ENCODE assay signal across 17 cellular contexts in genomic region chr19:10538204-10538603, GRCh38. TPM values are rescaled to one million over a fixed set of nuclear protein-coding genes. Genes with fewer than 3 reads are reported as not detected.
"Had no signal": no experiment of that assay in that cellular context is flagged by ENCODE, and none has a peak within 500 bp of the region (broad histone marks: within the 10 kb centered on the region; RNA-seq: fewer than 3 reads in every experiment).

No MANE protein-coding gene starts in this region.

- H3K27ac Mint-ChIP-seq: activated CD8-positive, alpha-beta T cell treated with anti-CD3 and anti-CD28 coated beads for 36 hours; activated naive CD8-positive, alpha-beta T cell treated with anti-CD3 and anti-CD28 coated beads, Interleukin-2, amount 10 ng/mL, durations not matched to agents 7 days and 5 days; endodermal cell had no signal

- H3K36me3 Mint-ChIP-seq: activated naive CD8-positive, alpha-beta T cell treated with anti-CD3 and anti-CD28 coated beads, Interleukin-2, amount 10 ng/mL, durations not matched to agents 7 days and 5 days had no signal

- H3K27me3 ChIP-seq: thyroid gland, uterus had no signal

- H3K9me3 Mint-ChIP-seq: activated CD8-positive, alpha-beta T cell treated with anti-CD3 and anti-CD28 coated beads for 36 hours; activated naive CD8-positive, alpha-beta T cell treated with anti-CD3 and anti-CD28 coated beads, Interleukin-2, amount 10 ng/mL, durations not matched to agents 7 days and 5 days; endodermal cell had no signal

- H3K4me1 Mint-ChIP-seq: endodermal cell had no signal

- DNase-seq: activated CD4-positive, alpha-beta T cell treated with anti-CD3 and anti-CD28 coated beads for 4 hours; activated CD8-positive, alpha-beta memory T cell treated with anti-CD3 and anti-CD28 coated beads, Interleukin-2, amount 50 U/mL, for 4 hours; activated CD8-positive, alpha-beta T cell treated with anti-CD3 and anti-CD28 coated beads for 36 hours; activated naive CD8-positive, alpha-beta T cell treated with anti-CD3 and anti-CD28 coated beads, Interleukin-2, amount 10 ng/mL, durations not matched to agents 7 days and 5 days; anterior cingulate cortex; endodermal cell; glutamatergic neuron; left cardiac atrium; lower lobe of right lung; midbrain; retina; stimulated activated CD4-positive, alpha-beta T cell treated with anti-CD3 and anti-CD28 coated beads, Interleukin-4, amount 100 ng/mL, for 4 hours; thyroid gland; uterus; WERI-Rb-1 had no signal

- H3K4me1 ChIP-seq: uterus had no signal

- ATAC-seq: activated CD8-positive, alpha-beta T cell treated with anti-CD3 and anti-CD28 coated beads for 36 hours; left cardiac atrium; lower lobe of right lung had no signal

- H3K36me3 ChIP-seq: lower lobe of right lung, thyroid gland, uterus, WERI-Rb-1 had no signal

- H3K4me3 ChIP-seq: lower lobe of right lung, skin epidermis, thyroid gland, uterus had no signal

- H3K9me3 ChIP-seq: lower lobe of right lung, thyroid gland, uterus had no signal

- H3K27ac ChIP-seq: lower lobe of right lung, skin epidermis, thyroid gland, uterus, WERI-Rb-1 had no signal

- H3K4me3 Mint-ChIP-seq: activated CD8-positive, alpha-beta T cell treated with anti-CD3 and anti-CD28 coated beads for 36 hours; activated naive CD8-positive, alpha-beta T cell treated with anti-CD3 and anti-CD28 coated beads, Interleukin-2, amount 10 ng/mL, durations not matched to agents 7 days and 5 days; endodermal cell had no signal

RNA-seq across cellular contexts. Expression of gene S1PR5, which starts 21.0 kb away (rescaled TPM):
- total RNA-seq: dermis microvascular lymphatic vessel endothelial cell had no signal
